In the genomic region with DNA sequence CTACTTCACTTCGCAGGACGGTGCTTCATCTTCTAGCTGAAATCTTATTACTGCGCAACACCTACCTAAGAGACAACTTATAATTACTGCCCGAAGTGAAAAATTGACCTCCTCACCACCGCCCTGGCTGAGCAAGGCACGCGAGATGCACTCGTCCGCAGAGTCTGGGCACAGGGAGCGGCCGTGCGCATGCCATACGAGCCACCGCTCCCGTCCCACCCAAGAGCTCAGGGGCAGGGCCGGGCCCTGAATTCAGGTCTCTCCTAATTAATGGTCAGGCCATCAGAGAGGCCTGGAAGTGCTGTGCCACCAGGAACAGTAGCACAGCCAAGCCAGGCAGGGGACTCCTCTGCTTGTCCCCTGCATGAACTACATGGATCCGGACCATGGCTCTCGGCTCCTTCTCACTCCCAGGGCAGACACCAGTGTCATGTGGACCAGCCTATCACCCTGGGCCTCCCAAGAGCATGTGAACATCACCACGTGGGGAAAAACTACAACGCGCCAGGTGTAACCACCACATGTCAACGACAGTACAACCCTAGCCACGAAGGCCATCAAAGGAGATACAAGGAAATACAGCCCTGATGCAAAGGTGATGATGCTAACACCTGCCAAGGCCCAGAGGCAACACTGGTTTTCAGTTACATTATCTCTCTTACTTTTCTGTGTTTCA, we compare ENCODE assay signal across 20 cellular contexts. TPM values are rescaled to one million over a fixed set of nuclear protein-coding genes. Genes with fewer than 3 reads are reported as not detected.
"Had no signal": no experiment of that assay in that cellular context is flagged by ENCODE, and none has a peak within 500 bp of the region (broad histone marks: within the 10 kb centered on the region; RNA-seq: fewer than 3 reads in every experiment).

No MANE protein-coding gene starts in this region.

- H3K9me3 Mint-ChIP-seq: activated CD4-positive, alpha-beta T cell treated with anti-CD3 and anti-CD28 coated beads, Interleukin-2, amount 10 ng/mL, durations not matched to agents 7 days and 5 days; activated T-cell treated with anti-CD3 and anti-CD28 coated beads, Interleukin-2, amount 50 U/mL, for 24 hours; activated T-helper 2 cell treated with anti-CD3 and anti-CD28 coated beads, Interferon-gamma antibody, Interleukin-2, Interleukin-4, amounts not matched to agents 10 μg/mL and 5 μg/mL and 100 μg/mL, durations not matched to agents 14 hours and 24 hours and 36 hours; central memory CD8-positive, alpha-beta T cell; naive thymus-derived CD8-positive, alpha-beta T cell had no signal

- H3K27me3 ChIP-seq: brain microvascular endothelial cell had no signal

- ATAC-seq: activated CD4-positive, CD25-positive, alpha-beta regulatory T cell treated with anti-CD3 and anti-CD28 coated beads, Interleukin-2, amount 50 U/mL, for 24 hours; activated CD8-positive, alpha-beta T cell treated with anti-CD3 and anti-CD28 coated beads, Interleukin-2, amount 10 ng/mL, durations not matched to agents 7 days and 5 days; esophagus mucosa; gastroesophageal sphincter; naive thymus-derived CD8-positive, alpha-beta T cell had no signal

- H3K9me3 ChIP-seq: gastroesophageal sphincter, neutrophil, spleen had no signal

- DNase-seq: activated CD4-positive, alpha-beta T cell treated with anti-CD3 and anti-CD28 coated beads, Interleukin-2, amount 10 ng/mL, durations not matched to agents 7 days and 5 days; activated CD8-positive, alpha-beta T cell treated with anti-CD3 and anti-CD28 coated beads, Interleukin-2, amount 10 ng/mL, durations not matched to agents 7 days and 5 days; activated naive CD4-positive, alpha-beta T cell treated with Interleukin-2 at 50 U/mL for 16 hours; activated T-cell treated with anti-CD3 and anti-CD28 coated beads, Interleukin-2, amount 50 U/mL, for 24 hours; anterior cingulate cortex; brain microvascular endothelial cell; mesenchymal stem cell; naive thymus-derived CD8-positive, alpha-beta T cell; spleen; stimulated activated naive CD4-positive, alpha-beta T cell; T1000 had no signal

- H3K36me3 ChIP-seq: brain microvascular endothelial cell, gastroesophageal sphincter, neutrophil, spleen had no signal

- H3K4me3 Mint-ChIP-seq: activated CD4-positive, alpha-beta T cell treated with anti-CD3 and anti-CD28 coated beads, Interleukin-2, amount 10 ng/mL, durations not matched to agents 7 days and 5 days; activated CD8-positive, alpha-beta T cell treated with anti-CD3 and anti-CD28 coated beads, Interleukin-2, amount 10 ng/mL, durations not matched to agents 7 days and 5 days; activated T-cell treated with anti-CD3 and anti-CD28 coated beads, Interleukin-2, amount 50 U/mL, for 24 hours; central memory CD8-positive, alpha-beta T cell; naive thymus-derived CD8-positive, alpha-beta T cell had no signal

- H3K4me3 ChIP-seq: coronary artery, gastroesophageal sphincter, spleen had no signal

- H3K27ac Mint-ChIP-seq: activated CD4-positive, alpha-beta T cell treated with anti-CD3 and anti-CD28 coated beads, Interleukin-2, amount 10 ng/mL, durations not matched to agents 7 days and 5 days; activated CD8-positive, alpha-beta T cell treated with anti-CD3 and anti-CD28 coated beads, Interleukin-2, amount 10 ng/mL, durations not matched to agents 7 days and 5 days; activated T-cell treated with anti-CD3 and anti-CD28 coated beads, Interleukin-2, amount 50 U/mL, for 24 hours; activated T-helper 2 cell treated with anti-CD3 and anti-CD28 coated beads, Interferon-gamma antibody, Interleukin-2, Interleukin-4, amounts not matched to agents 10 μg/mL and 5 μg/mL and 100 μg/mL, durations not matched to agents 14 hours and 24 hours and 36 hours; naive thymus-derived CD8-positive, alpha-beta T cell had no signal

- H3K4me1 Mint-ChIP-seq: activated CD4-positive, alpha-beta T cell treated with anti-CD3 and anti-CD28 coated beads, Interleukin-2, amount 10 ng/mL, durations not matched to agents 7 days and 5 days; central memory CD8-positive, alpha-beta T cell had no signal

- H3K27ac ChIP-seq: brain microvascular endothelial cell, coronary artery, gastroesophageal sphincter, neutrophil, parathyroid adenoma, spleen had no signal

- H3K4me1 ChIP-seq: gastroesophageal sphincter, parathyroid adenoma had no signal

RNA-seq across cellular contexts. Expression of a gene that starts 11.5 kb away (rescaled TPM):
- total RNA-seq: activated CD8-positive, alpha-beta T cell treated with anti-CD3 and anti-CD28 coated beads, Interleukin-2, amount 10 ng/mL, durations not matched to agents 7 days and 5 days; activated T-helper 2 cell treated with anti-CD3 and anti-CD28 coated beads, Interferon-gamma antibody, Interleukin-2, Interleukin-4, amounts not matched to agents 10 μg/mL and 5 μg/mL and 100 μg/mL, durations not matched to agents 14 hours and 24 hours and 36 hours; spleen; T-helper 1 cell treated with Interleukin-12 subunit alpha and Interleukin-12 subunit beta and Interleukin-4 antibody, amounts not matched to agents 30 ng/mL and 1 ng/mL, for 36 hours had no signal
